In the genomic region with DNA sequence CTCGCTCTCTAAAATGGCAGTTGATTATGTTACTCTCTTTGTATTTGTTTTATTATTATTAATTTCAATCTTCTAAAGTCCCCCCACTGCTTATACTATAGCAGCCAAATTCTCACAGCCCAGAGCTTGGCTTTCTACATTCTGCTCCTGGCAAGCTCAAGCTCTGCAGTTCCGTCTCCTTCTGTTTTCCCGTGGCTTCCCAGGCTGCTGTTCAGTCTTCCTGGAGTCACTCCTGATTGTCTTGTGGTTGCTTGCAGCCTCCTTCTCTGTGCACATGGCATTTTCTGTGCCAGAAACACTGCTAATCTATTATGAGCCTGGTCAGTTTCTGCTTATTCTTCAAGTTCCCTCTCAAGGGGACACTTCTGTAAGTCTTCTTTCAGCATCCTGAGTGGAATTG, we compare ENCODE assay signal across 30 cellular contexts.
A peak's percentile ranks its signal among the peaks of the same experiment; 100 is the strongest.
DNase-seq lines count a peak whose midpoint lies in the region; ATAC-seq and TF ChIP-seq lines count a peak whose summit lies in the region.
"Had no signal": no experiment of that assay in that cellular context is flagged by ENCODE, and none has a peak within 500 bp of the region (broad histone marks: within the 10 kb centered on the region; RNA-seq: fewer than 3 reads in every experiment).

No MANE protein-coding gene starts in this region.

- H3K4me1 Mint-ChIP-seq in CD14-positive monocyte: no peaks in the 10 kb centered on the region
- H3K4me1 Mint-ChIP-seq: activated B cell treated with CpG ODN at 0.5 μM for 24 hours; activated CD8-positive, alpha-beta memory T cell treated with anti-CD3 and anti-CD28 coated beads, Interleukin-2, amount 10 ng/mL, durations not matched to agents 7 days and 5 days; activated naive CD8-positive, alpha-beta T cell treated with anti-CD3 and anti-CD28 coated beads for 36 hours; central memory CD8-positive, alpha-beta T cell; immature natural killer cell; T-cell had no signal

- intact Hi-C loops in right cardiac atrium (cut with DNase I) (no loop called here), CD14-positive monocyte (cut with micrococcal nuclease) (no loop called here)

- H3K27ac Mint-ChIP-seq in CD14-positive monocyte: no peak overlapping the region
- H3K27ac Mint-ChIP-seq: activated B cell treated with CpG ODN at 0.5 μM for 24 hours; activated CD8-positive, alpha-beta memory T cell treated with anti-CD3 and anti-CD28 coated beads, Interleukin-2, amount 10 ng/mL, durations not matched to agents 7 days and 5 days; activated naive CD8-positive, alpha-beta T cell treated with anti-CD3 and anti-CD28 coated beads for 36 hours; immature natural killer cell; T-cell; type B pancreatic cell had no signal

- no peak for TF ChIP-seq CTCF in CD14-positive monocyte (IDR thresholded peaks at IDR 0.05)

- no peaks in the 10 kb centered on the region for H3K4me1 ChIP-seq in right cardiac atrium (ENCODE audit: control insufficient read depth, insufficient read depth, low read length)
- H3K4me1 ChIP-seq: BLaER1, psoas muscle had no signal

- H3K9me3 ChIP-seq in right cardiac atrium (ENCODE audit: control insufficient read depth, low read length): no peaks in the 10 kb centered on the region
- H3K9me3 ChIP-seq: ascending aorta, BLaER1, gastroesophageal sphincter, psoas muscle had no signal

- peak in 1 of 2 donors; percentile 78 for ATAC-seq in right cardiac atrium
- no peak for ATAC-seq in HG02798 (IDR thresholded peaks at IDR 0.05; ENCODE audit: poor library complexity, unreplicated experiment)
- ATAC-seq in GM18868 (IDR thresholded peaks at IDR 0.05; ENCODE audit: unreplicated experiment): no peak
- ATAC-seq: activated CD8-positive, alpha-beta memory T cell treated with anti-CD3 and anti-CD28 coated beads, Interleukin-2, amount 10 ng/mL, durations not matched to agents 7 days and 5 days; activated T-cell treated with anti-CD3 and anti-CD28 coated beads, Interleukin-2, amount 50 U/mL, for 4 hours; gastroesophageal sphincter; HCT116; HepG2; psoas muscle; T-cell had no signal

- no peak overlapping the region for H3K4me3 ChIP-seq in right cardiac atrium (ENCODE audit: low read length)
- H3K4me3 ChIP-seq: ascending aorta, BLaER1, esophagus muscularis mucosa, gastroesophageal sphincter, psoas muscle had no signal

- no peak overlapping the region for H3K4me3 Mint-ChIP-seq in CD14-positive monocyte
- H3K4me3 Mint-ChIP-seq: activated B cell treated with CpG ODN at 0.5 μM for 24 hours; activated CD8-positive, alpha-beta memory T cell treated with anti-CD3 and anti-CD28 coated beads, Interleukin-2, amount 10 ng/mL, durations not matched to agents 7 days and 5 days; activated naive CD8-positive, alpha-beta T cell treated with anti-CD3 and anti-CD28 coated beads for 36 hours; activated T-cell treated with anti-CD3 and anti-CD28 coated beads, Interleukin-2, amount 50 U/mL, for 4 hours; central memory CD8-positive, alpha-beta T cell; immature natural killer cell; T-cell; type B pancreatic cell had no signal

- H3K27me3 ChIP-seq in right cardiac atrium (ENCODE audit: control insufficient read depth, insufficient read depth): no peaks in the 10 kb centered on the region
- H3K27me3 ChIP-seq: ascending aorta, BLaER1, esophagus muscularis mucosa, gastroesophageal sphincter had no signal

- WGBS in right cardiac atrium: 58% methylated on average over 3 of the region's 3 CpGs

- DNase-seq in AG08395 (ENCODE audit: low spot score) (peak; percentile 17), GM03348 (ENCODE audit: low spot score) (peak; percentile 15), astrocyte of the hippocampus (ENCODE audit: low read depth, low spot score) (peak; percentile 40), right cardiac atrium (peak in 2 of 3 donors; percentile 51 to 54), CD14-positive monocyte (ENCODE audit: low spot score) (no peak), occipital lobe (lab: John Stamatoyannopoulos, UW) (no peak)
- DNase-seq: activated B cell treated with CpG ODN at 0.5 μM for 24 hours; activated CD4-positive, alpha-beta T cell treated with anti-CD3 and anti-CD28 coated beads, Interleukin-2, amount 50 U/mL, for 1 hour; activated CD8-positive, alpha-beta memory T cell treated with anti-CD3 and anti-CD28 coated beads, Interleukin-2, amount 10 ng/mL, durations not matched to agents 7 days and 5 days; activated gamma-delta T cell; activated naive CD8-positive, alpha-beta T cell treated with anti-CD3 and anti-CD28 coated beads for 36 hours; activated T-cell treated with anti-CD3 and anti-CD28 coated beads, Interleukin-2, amount 50 U/mL, for 4 hours; immature natural killer cell; NCI-H146; NCI-H2107; NCI-H345; NCI-H774; psoas muscle; stimulated activated naive CD4-positive, alpha-beta T cell; T-cell had no signal

- peaks cover under 1 to 20% (median 8%) of the 10 kb centered on the region in 7 donors for H3K9me3 Mint-ChIP-seq in CD14-positive monocyte

- H3K27me3 Mint-ChIP-seq in CD14-positive monocyte (ENCODE audit: low read depth in 3 of 3): no peaks in the 10 kb centered on the region
- H3K27me3 Mint-ChIP-seq: activated B cell treated with CpG ODN at 0.5 μM for 24 hours; activated CD8-positive, alpha-beta memory T cell treated with anti-CD3 and anti-CD28 coated beads, Interleukin-2, amount 10 ng/mL, durations not matched to agents 7 days and 5 days; activated naive CD8-positive, alpha-beta T cell treated with anti-CD3 and anti-CD28 coated beads for 36 hours; central memory CD8-positive, alpha-beta T cell; T-cell; type B pancreatic cell had no signal

- H3K36me3 Mint-ChIP-seq in CD14-positive monocyte: no peaks in the 10 kb centered on the region
- H3K36me3 Mint-ChIP-seq: activated CD8-positive, alpha-beta memory T cell treated with anti-CD3 and anti-CD28 coated beads, Interleukin-2, amount 10 ng/mL, durations not matched to agents 7 days and 5 days; activated naive CD8-positive, alpha-beta T cell treated with anti-CD3 and anti-CD28 coated beads for 36 hours; immature natural killer cell; T-cell; type B pancreatic cell had no signal

- no peak overlapping the region for H3K27ac ChIP-seq in right cardiac atrium (ENCODE audit: low read length)
- H3K27ac ChIP-seq: ascending aorta, BLaER1, esophagus muscularis mucosa, psoas muscle had no signal

Comparison
In these comparisons a context has a peak if more than half of its experiments do, and no peak if none do; other contexts are left out.
1. DNase-seq: peak in AG08395 (single experiment), GM03348 (single experiment), astrocyte of the hippocampus (single experiment) and right cardiac atrium (2 of 3); none in CD14-positive monocyte (single experiment) and occipital lobe (single experiment).